8 cellular contexts compared by ENCODE assay signal in genomic region chr3:172153335-172153861, GRCh38.
DNase-seq lines count a peak whose midpoint lies in the region; ATAC-seq and TF ChIP-seq lines count a peak whose summit lies in the region.

No MANE protein-coding gene starts in this region.

- ATAC-seq in GM21447 (IDR thresholded peaks at IDR 0.05; ENCODE audit: unreplicated experiment) (peak; percentile 68), HG02970 (IDR thresholded peaks at IDR 0.05; ENCODE audit: low FRiP score, unreplicated experiment) (no peak)
- peak; percentile 98 for ATAC-seq in activated T-helper 17 cell treated with anti-CD3 and anti-CD28 coated beads, Interleukin-2, amount 50 U/mL, for 72 hours (replicated peaks)

- H3K27me3 ChIP-seq in transverse colon, result no peaks in the 10 kb centered on the region

- TF ChIP-seq EP300 in transverse colon (IDR thresholded peaks at IDR 0.05; ENCODE audit: low read depth), result no peak

- no peak for TF ChIP-seq CTCF in NB4 (IDR thresholded peaks at IDR 0.05; ENCODE audit: low read depth, low read length)
- no peak for TF ChIP-seq CTCF in fibroblast of villous mesenchyme (IDR thresholded peaks at IDR 0.05; ENCODE audit: insufficient read depth, low read depth, low read length)
- TF ChIP-seq CTCF in transverse colon (IDR thresholded peaks at IDR 0.05), result no peak

- peak overlapping the region; percentile 88 for H3K27ac Mint-ChIP-seq in activated T-helper 17 cell treated with anti-CD3 and anti-CD28 coated beads, Interleukin-2, amount 50 U/mL, for 72 hours

- TF ChIP-seq POLR2A in NB4 (IDR thresholded peaks at IDR 0.05; ENCODE audit: extremely low read depth, insufficient read length), result no peak
- TF ChIP-seq POLR2A in transverse colon (IDR thresholded peaks at IDR 0.05), result peak; percentile 38

- DNase-seq in 8988T, result peak; percentile 23
- DNase-seq in NB4 (ENCODE audit: low read depth), result peak; percentile 80
- peak; percentile 99 for DNase-seq in fibroblast of villous mesenchyme (ENCODE audit: low read depth)
- peak; percentile 99 for DNase-seq in non-pigmented ciliary epithelial cell (ENCODE audit: low read depth)
- peak; percentile 87 for DNase-seq in transverse colon

- intact Hi-C loops in transverse colon (cut with DNase I; ENCODE audit: low total_unique reads), result no loop called here

- WGBS in transverse colon (ENCODE audit: low coverage in 1 of 2), 2 donors, result 20 to 100% methylated on average over 1 to 8 of the region's 8 CpGs

- no peak overlapping the region for H3K4me3 ChIP-seq in NB4 (ENCODE audit: low read depth, low read length)
- H3K4me3 ChIP-seq in fibroblast of villous mesenchyme (ENCODE audit: low read depth, low read length), result no peak overlapping the region
- no peak overlapping the region for H3K4me3 ChIP-seq in transverse colon

- no peaks in the 10 kb centered on the region for H3K27me3 Mint-ChIP-seq in activated T-helper 17 cell treated with anti-CD3 and anti-CD28 coated beads, Interleukin-2, amount 50 U/mL, for 72 hours

- H3K4me1 Mint-ChIP-seq in activated T-helper 17 cell treated with anti-CD3 and anti-CD28 coated beads, Interleukin-2, amount 50 U/mL, for 72 hours, result peaks cover 35% of the 10 kb centered on the region

- no peaks in the 10 kb centered on the region for H3K36me3 ChIP-seq in transverse colon

- peak overlapping the region; percentile 82 to 88 (median 84) for H3K27ac ChIP-seq in transverse colon

- H3K4me1 ChIP-seq in transverse colon, result peaks cover 24 to 46% (median 28%) of the 10 kb centered on the region in 4 donors

- in situ Hi-C loops in transverse colon (cut with MboI; ENCODE audit: low pct_ligation_motif_present in 1 of 4, low pct_unique_long_range_greater_than_20kb in 1 of 4, low sequenced_read_pairs in 3 of 4), result no loop called here

- peak overlapping the region; percentile 72 for H3K4me3 Mint-ChIP-seq in activated T-helper 17 cell treated with anti-CD3 and anti-CD28 coated beads, Interleukin-2, amount 50 U/mL, for 72 hours

- peaks cover 8% of the 10 kb centered on the region for H3K36me3 Mint-ChIP-seq in activated T-helper 17 cell treated with anti-CD3 and anti-CD28 coated beads, Interleukin-2, amount 50 U/mL, for 72 hours (ENCODE audit: low read depth)

- no peaks in the 10 kb centered on the region for H3K9me3 ChIP-seq in transverse colon

- no peaks in the 10 kb centered on the region for H3K9me3 Mint-ChIP-seq in activated T-helper 17 cell treated with anti-CD3 and anti-CD28 coated beads, Interleukin-2, amount 50 U/mL, for 72 hours

Comparison
In these comparisons a context has a peak if more than half of its experiments do, and no peak if none do; other contexts are left out.
1. DNase-seq: peak in every context shown above with its lines; median percentile 99 in fibroblast of villous mesenchyme; 99 in non-pigmented ciliary epithelial cell; 87 in transverse colon; 80 in NB4; 23 in 8988T.